In genomic region chr10:95467162-95467599, GRCh38 we compare ENCODE assay signal across 1 cellular context.
TF ChIP-seq lines count a peak whose summit lies in the region.

No MANE protein-coding gene starts in this region.

TF ChIP-seq in HepG2, 621 proteins besides CTCF, POLR2A, EP300 and RAD21 (continued from another document and continues in another):
- peak; percentile 30; the same call in 1 of the 2 replicates for TF ChIP-seq TFDP1 (CRISPR knock-in tag; IDR thresholded peaks at IDR 0.05; ENCODE audit: borderline replicate concordance)
- TF ChIP-seq, protein P1, sequence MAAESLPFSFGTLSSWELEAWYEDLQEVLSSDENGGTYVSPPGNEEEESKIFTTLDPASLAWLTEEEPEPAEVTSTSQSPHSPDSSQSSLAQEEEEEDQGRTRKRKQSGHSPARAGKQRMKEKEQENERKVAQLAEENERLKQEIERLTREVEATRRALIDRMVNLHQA (CRISPR knock-in tag; IDR thresholded peaks at IDR 0.05): no peak
- TF ChIP-seq ZNF609 (CRISPR knock-in tag; IDR thresholded peaks at IDR 0.05; ENCODE audit: borderline replicate concordance): 0 out of 2 replicates have a peak, but pooled peaks have one; percentile 26
- TF ChIP-seq, protein P2, sequence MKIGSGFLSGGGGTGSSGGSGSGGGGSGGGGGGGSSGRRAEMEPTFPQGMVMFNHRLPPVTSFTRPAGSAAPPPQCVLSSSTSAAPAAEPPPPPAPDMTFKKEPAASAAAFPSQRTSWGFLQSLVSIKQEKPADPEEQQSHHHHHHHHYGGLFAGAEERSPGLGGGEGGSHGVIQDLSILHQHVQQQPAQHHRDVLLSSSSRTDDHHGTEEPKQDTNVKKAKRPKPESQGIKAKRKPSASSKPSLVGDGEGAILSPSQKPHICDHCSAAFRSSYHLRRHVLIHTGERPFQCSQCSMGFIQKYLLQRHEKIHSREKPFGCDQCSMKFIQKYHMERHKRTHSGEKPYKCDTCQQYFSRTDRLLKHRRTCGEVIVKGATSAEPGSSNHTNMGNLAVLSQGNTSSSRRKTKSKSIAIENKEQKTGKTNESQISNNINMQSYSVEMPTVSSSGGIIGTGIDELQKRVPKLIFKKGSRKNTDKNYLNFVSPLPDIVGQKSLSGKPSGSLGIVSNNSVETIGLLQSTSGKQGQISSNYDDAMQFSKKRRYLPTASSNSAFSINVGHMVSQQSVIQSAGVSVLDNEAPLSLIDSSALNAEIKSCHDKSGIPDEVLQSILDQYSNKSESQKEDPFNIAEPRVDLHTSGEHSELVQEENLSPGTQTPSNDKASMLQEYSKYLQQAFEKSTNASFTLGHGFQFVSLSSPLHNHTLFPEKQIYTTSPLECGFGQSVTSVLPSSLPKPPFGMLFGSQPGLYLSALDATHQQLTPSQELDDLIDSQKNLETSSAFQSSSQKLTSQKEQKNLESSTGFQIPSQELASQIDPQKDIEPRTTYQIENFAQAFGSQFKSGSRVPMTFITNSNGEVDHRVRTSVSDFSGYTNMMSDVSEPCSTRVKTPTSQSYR (CRISPR knock-in tag; IDR thresholded peaks at IDR 0.05; ENCODE audit: borderline replicate concordance): peak; percentile 43; the same call in 1 of the 2 replicates
- 0 out of 2 replicates have a peak, but pooled peaks have one; percentile 26 for TF ChIP-seq ZNF263 (CRISPR knock-in tag; IDR thresholded peaks at IDR 0.05)
- TF ChIP-seq SIX4 (CRISPR knock-in tag; IDR thresholded peaks at IDR 0.05): peak; percentile 22; the same call in 1 of the 2 replicates
- TF ChIP-seq HOXA3 (CRISPR knock-in tag; IDR thresholded peaks at IDR 0.05): peak; percentile 73
- peak; percentile 81 for TF ChIP-seq IKZF5 (CRISPR knock-in tag; IDR thresholded peaks at IDR 0.05)
- TF ChIP-seq STAG1 (CRISPR knock-in tag; IDR thresholded peaks at IDR 0.05): peak; percentile 73
- 0 out of 2 replicates have a peak, but pooled peaks have one; percentile 31 for TF ChIP-seq KDM3A (CRISPR knock-in tag; IDR thresholded peaks at IDR 0.05; ENCODE audit: low read depth)
- TF ChIP-seq, protein P3, sequence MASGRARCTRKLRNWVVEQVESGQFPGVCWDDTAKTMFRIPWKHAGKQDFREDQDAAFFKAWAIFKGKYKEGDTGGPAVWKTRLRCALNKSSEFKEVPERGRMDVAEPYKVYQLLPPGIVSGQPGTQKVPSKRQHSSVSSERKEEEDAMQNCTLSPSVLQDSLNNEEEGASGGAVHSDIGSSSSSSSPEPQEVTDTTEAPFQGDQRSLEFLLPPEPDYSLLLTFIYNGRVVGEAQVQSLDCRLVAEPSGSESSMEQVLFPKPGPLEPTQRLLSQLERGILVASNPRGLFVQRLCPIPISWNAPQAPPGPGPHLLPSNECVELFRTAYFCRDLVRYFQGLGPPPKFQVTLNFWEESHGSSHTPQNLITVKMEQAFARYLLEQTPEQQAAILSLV (CRISPR knock-in tag; IDR thresholded peaks at IDR 0.05; ENCODE audit: borderline replicate concordance): no peak
- TF ChIP-seq ERF (CRISPR knock-in tag; IDR thresholded peaks at IDR 0.05): peak; percentile 67; the same call in 1 of the 2 replicates
- TF ChIP-seq RELA (CRISPR knock-in tag; IDR thresholded peaks at IDR 0.05): no peak
- peak; percentile 58; the same call in 1 of the 2 replicates for TF ChIP-seq MYC (CRISPR knock-in tag; IDR thresholded peaks at IDR 0.05; ENCODE audit: borderline replicate concordance)
- peak; percentile 51 for TF ChIP-seq ZFY (CRISPR knock-in tag; IDR thresholded peaks at IDR 0.05)
- TF ChIP-seq, protein P4, sequence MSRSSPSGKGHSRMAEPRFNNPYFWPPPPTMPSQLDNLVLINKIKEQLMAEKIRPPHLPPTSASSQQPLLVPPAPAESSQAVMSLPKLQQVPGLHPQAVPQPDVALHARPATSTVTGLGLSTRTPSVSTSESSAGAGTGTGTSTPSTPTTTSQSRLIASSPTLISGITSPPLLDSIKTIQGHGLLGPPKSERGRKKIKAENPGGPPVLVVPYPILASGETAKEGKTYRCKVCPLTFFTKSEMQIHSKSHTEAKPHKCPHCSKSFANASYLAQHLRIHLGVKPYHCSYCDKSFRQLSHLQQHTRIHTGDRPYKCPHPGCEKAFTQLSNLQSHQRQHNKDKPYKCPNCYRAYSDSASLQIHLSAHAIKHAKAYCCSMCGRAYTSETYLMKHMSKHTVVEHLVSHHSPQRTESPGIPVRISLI (CRISPR knock-in tag; IDR thresholded peaks at IDR 0.05; ENCODE audit: borderline replicate concordance): peak; percentile 31; the same call in 1 of the 2 replicates
- peak; percentile 37; the same call in 1 of the 2 replicates for TF ChIP-seq KDM2A (CRISPR knock-in tag; IDR thresholded peaks at IDR 0.05; ENCODE audit: borderline replicate concordance, low read depth)
- no peak for TF ChIP-seq GZF1 (CRISPR knock-in tag; IDR thresholded peaks at IDR 0.05)
- TF ChIP-seq RARA (CRISPR knock-in tag; IDR thresholded peaks at IDR 0.05): peak; percentile 69; the same call in 1 of the 2 replicates
- TF ChIP-seq, protein P5, sequence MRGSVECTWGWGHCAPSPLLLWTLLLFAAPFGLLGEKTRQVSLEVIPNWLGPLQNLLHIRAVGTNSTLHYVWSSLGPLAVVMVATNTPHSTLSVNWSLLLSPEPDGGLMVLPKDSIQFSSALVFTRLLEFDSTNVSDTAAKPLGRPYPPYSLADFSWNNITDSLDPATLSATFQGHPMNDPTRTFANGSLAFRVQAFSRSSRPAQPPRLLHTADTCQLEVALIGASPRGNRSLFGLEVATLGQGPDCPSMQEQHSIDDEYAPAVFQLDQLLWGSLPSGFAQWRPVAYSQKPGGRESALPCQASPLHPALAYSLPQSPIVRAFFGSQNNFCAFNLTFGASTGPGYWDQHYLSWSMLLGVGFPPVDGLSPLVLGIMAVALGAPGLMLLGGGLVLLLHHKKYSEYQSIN (CRISPR knock-in tag; IDR thresholded peaks at IDR 0.05; ENCODE audit: borderline replicate concordance): no peak
- peak; percentile 57; the same call in 1 of the 2 replicates for TF ChIP-seq YEATS4 (CRISPR knock-in tag; IDR thresholded peaks at IDR 0.05; ENCODE audit: borderline replicate concordance)
- TF ChIP-seq ZBTB20 (CRISPR knock-in tag; IDR thresholded peaks at IDR 0.05; ENCODE audit: borderline replicate concordance, low read depth): peak; percentile 45; the same call in 1 of the 2 replicates
- 0 out of 2 replicates have a peak, but pooled peaks have one; percentile 37 for TF ChIP-seq ATF2 (CRISPR knock-in tag; IDR thresholded peaks at IDR 0.05)
- TF ChIP-seq AKNA (CRISPR knock-in tag; IDR thresholded peaks at IDR 0.05; ENCODE audit: borderline replicate concordance): no peak
- TF ChIP-seq RCOR2 (CRISPR knock-in tag; IDR thresholded peaks at IDR 0.05): peak; percentile 69
- TF ChIP-seq ZMYM3 (CRISPR knock-in tag; IDR thresholded peaks at IDR 0.05): peak; percentile 64; the same call in 1 of the 2 replicates
- TF ChIP-seq PRPF4 (IDR thresholded peaks at IDR 0.05; ENCODE audit: low read depth, low read length, poor library complexity, severe bottlenecking): no peak
- TF ChIP-seq ZNF589 (CRISPR knock-in tag; conservative IDR thresholded peaks at IDR 0.05): no peak
- peak; percentile 74; the same call in 1 of the 2 replicates for TF ChIP-seq RXRA (CRISPR knock-in tag; IDR thresholded peaks at IDR 0.05)
- TF ChIP-seq ZSCAN9 (CRISPR knock-in tag; IDR thresholded peaks at IDR 0.05; ENCODE audit: borderline replicate concordance): 0 out of 2 replicates have a peak, but pooled peaks have one; percentile 38
- TF ChIP-seq ZMYM4 (CRISPR knock-in tag; IDR thresholded peaks at IDR 0.05): peak; percentile 83
- TF ChIP-seq ZNF615 (CRISPR knock-in tag; IDR thresholded peaks at IDR 0.05; ENCODE audit: borderline replicate concordance): no peak
- no peak for TF ChIP-seq HNRNPUL1 (IDR thresholded peaks at IDR 0.05; ENCODE audit: low read depth, low read length)
- TF ChIP-seq, protein P6, sequence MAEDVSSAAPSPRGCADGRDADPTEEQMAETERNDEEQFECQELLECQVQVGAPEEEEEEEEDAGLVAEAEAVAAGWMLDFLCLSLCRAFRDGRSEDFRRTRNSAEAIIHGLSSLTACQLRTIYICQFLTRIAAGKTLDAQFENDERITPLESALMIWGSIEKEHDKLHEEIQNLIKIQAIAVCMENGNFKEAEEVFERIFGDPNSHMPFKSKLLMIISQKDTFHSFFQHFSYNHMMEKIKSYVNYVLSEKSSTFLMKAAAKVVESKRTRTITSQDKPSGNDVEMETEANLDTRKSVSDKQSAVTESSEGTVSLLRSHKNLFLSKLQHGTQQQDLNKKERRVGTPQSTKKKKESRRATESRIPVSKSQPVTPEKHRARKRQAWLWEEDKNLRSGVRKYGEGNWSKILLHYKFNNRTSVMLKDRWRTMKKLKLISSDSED (CRISPR knock-in tag; IDR thresholded peaks at IDR 0.05): no peak
- TF ChIP-seq ZNF501 (CRISPR knock-in tag; IDR thresholded peaks at IDR 0.05): peak; percentile 63; the same call in 1 of the 2 replicates
